ENCODE assay signal across 1 cellular context in the genomic region with DNA sequence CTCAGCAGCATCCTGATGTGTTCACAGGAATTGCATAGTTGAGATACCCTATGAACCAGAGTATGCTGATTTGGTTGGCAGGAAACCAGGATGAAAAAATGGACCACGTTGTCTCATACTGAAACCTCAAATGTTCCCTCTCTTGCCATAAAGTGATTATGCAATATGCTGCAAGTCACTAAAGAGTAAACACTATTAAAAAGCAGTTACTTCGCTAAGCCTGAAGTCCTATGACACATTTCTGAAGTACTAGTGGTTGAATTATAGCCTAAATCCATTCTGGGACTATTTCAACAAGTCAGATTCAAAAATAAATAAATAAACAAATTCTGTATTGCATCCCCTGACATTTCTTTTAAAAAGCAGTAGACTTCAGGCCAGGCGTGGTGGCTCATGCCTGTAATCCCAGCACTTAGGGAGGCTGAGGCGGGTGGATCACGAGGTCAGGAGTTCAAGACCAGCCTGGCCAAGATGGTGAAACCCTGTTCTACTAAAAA.
TF ChIP-seq lines count a peak whose summit lies in the region.

No MANE protein-coding gene starts in this region.

TF ChIP-seq in K562, 482 proteins besides CTCF, POLR2A, EP300 and RAD21 (continued from another document):
- TF ChIP-seq, protein P1, sequence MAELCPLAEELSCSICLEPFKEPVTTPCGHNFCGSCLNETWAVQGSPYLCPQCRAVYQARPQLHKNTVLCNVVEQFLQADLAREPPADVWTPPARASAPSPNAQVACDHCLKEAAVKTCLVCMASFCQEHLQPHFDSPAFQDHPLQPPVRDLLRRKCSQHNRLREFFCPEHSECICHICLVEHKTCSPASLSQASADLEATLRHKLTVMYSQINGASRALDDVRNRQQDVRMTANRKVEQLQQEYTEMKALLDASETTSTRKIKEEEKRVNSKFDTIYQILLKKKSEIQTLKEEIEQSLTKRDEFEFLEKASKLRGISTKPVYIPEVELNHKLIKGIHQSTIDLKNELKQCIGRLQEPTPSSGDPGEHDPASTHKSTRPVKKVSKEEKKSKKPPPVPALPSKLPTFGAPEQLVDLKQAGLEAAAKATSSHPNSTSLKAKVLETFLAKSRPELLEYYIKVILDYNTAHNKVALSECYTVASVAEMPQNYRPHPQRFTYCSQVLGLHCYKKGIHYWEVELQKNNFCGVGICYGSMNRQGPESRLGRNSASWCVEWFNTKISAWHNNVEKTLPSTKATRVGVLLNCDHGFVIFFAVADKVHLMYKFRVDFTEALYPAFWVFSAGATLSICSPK (IDR thresholded peaks at IDR 0.05; ENCODE audit: borderline replicate concordance) = no peak
- TF ChIP-seq, protein P2, sequence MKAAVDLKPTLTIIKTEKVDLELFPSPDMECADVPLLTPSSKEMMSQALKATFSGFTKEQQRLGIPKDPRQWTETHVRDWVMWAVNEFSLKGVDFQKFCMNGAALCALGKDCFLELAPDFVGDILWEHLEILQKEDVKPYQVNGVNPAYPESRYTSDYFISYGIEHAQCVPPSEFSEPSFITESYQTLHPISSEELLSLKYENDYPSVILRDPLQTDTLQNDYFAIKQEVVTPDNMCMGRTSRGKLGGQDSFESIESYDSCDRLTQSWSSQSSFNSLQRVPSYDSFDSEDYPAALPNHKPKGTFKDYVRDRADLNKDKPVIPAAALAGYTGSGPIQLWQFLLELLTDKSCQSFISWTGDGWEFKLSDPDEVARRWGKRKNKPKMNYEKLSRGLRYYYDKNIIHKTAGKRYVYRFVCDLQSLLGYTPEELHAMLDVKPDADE (conservative IDR thresholded peaks at IDR 0.05; ENCODE audit: control insufficient read depth, low read depth, low read length) = no peak
- peak; percentile 45 for TF ChIP-seq CEBPG (CRISPR knock-in tag; IDR thresholded peaks at IDR 0.05)
- TF ChIP-seq CEBPG (tag; conservative IDR thresholded peaks at IDR 0.05 in 1 of 2, IDR thresholded peaks at IDR 0.05 in 1 of 2) = peak; percentile 91 to 97
